8 cellular contexts compared by ENCODE assay signal in genomic region chr1:32538887-32539583, GRCh38. TPM values are rescaled to one million over a fixed set of nuclear protein-coding genes. Genes with fewer than 3 reads are reported as not detected.
DNase-seq lines count a peak whose midpoint lies in the region; ATAC-seq, FAIRE-seq and TF ChIP-seq lines count a peak whose summit lies in the region.

ZBTB8A (plus strand) TSS chr1:32539427; CDS start chr1:32592932, 53,505 bp downstream.

- H3K4me3 Mint-ChIP-seq in CD4-positive, alpha-beta T cell = peak within 1 kb of the TSS; percentile 86
- peak within 1 kb of the TSS; percentile 89 for H3K4me3 Mint-ChIP-seq in progenitor cell of endocrine pancreas (ENCODE audit: low read depth)

- no peak within 1 kb of the TSS for H3K27ac ChIP-seq in CD4-positive, alpha-beta T cell (ENCODE audit: low read depth, low read length)
- peak within 1 kb of the TSS; percentile 61 for H3K27ac ChIP-seq in PC-3 (ENCODE audit: low read length)
- H3K27ac ChIP-seq in right cardiac atrium (ENCODE audit: low read length) = peak within 1 kb of the TSS; percentile 72

- FAIRE-seq in GM19239 (lab: Jason Lieb, UNC) = no peak

- H3K79me2 ChIP-seq in PC-3 (ENCODE audit: low read length) = peaks cover 21% of the 10 kb centered on the region

- POLR2A ChIA-PET in CD4-positive, alpha-beta T cell (lab: Charles Lee) = no interaction called here
- POLR2A ChIA-PET in PC-3 (lab: Charles Lee; ENCODE audit: unreplicated experiment) = no interaction called here

- no peak for TF ChIP-seq CTCF in CD4-positive, alpha-beta T cell (IDR thresholded peaks at IDR 0.05)
- TF ChIP-seq CTCF in PC-3 (conservative IDR thresholded peaks at IDR 0.05; ENCODE audit: low read depth, low read length) (0 out of 2 replicates have a peak, but pooled peaks have one; percentile 21), progenitor cell of endocrine pancreas (IDR thresholded peaks at IDR 0.05; ENCODE audit: unreplicated experiment) (no peak)

- H3K4me3 ChIP-seq in PC-3 (ENCODE audit: low read length) = peak within 1 kb of the TSS; percentile 96
- H3K4me3 ChIP-seq in right cardiac atrium (ENCODE audit: low read length) = peak within 1 kb of the TSS; percentile 95

- no peak within 1 kb of the TSS for H3K27ac Mint-ChIP-seq in CD4-positive, alpha-beta T cell
- H3K27ac Mint-ChIP-seq in progenitor cell of endocrine pancreas = peak within 1 kb of the TSS; percentile 94

- no peaks in the 10 kb centered on the region for H4K20me1 ChIP-seq in PC-3 (ENCODE audit: low read length)

- H3K4me1 ChIP-seq in PC-3 (ENCODE audit: insufficient read depth, low read length) (peaks cover 14% of the 10 kb centered on the region), right cardiac atrium (ENCODE audit: control insufficient read depth, insufficient read depth, low read length) (no peaks in the 10 kb centered on the region)

- H3K27me3 Mint-ChIP-seq in CD4-positive, alpha-beta T cell = peaks cover 74% of the 10 kb centered on the region
- H3K27me3 Mint-ChIP-seq in progenitor cell of endocrine pancreas = peaks cover 7% of the 10 kb centered on the region

- H3K9ac ChIP-seq in PC-3 (ENCODE audit: low read length) = peak within 1 kb of the TSS; percentile 76

- H3K36me3 ChIP-seq in PC-3 (ENCODE audit: low read depth, low read length) = no peaks in the 10 kb centered on the region

- H3K4me1 Mint-ChIP-seq in CD4-positive, alpha-beta T cell (ENCODE audit: low read depth) = peaks cover 11% of the 10 kb centered on the region
- H3K4me1 Mint-ChIP-seq in progenitor cell of endocrine pancreas (ENCODE audit: low read depth) = peaks cover 9% of the 10 kb centered on the region

- H3F3A ChIP-seq in PC-3 (ENCODE audit: low read length, unreplicated experiment) = peaks cover 3% of the 10 kb centered on the region

- no peaks in the 10 kb centered on the region for H3K9me3 ChIP-seq in CD4-positive, alpha-beta T cell (ENCODE audit: control insufficient read depth, low read length)
- H3K9me3 ChIP-seq in PC-3 (ENCODE audit: low read length) = no peaks in the 10 kb centered on the region
- H3K9me3 ChIP-seq in right cardiac atrium (ENCODE audit: control insufficient read depth, low read length) = no peaks in the 10 kb centered on the region

- WGBS in right cardiac atrium = 1% methylated on average over 33 of the region's 33 CpGs

- H3K9me3 Mint-ChIP-seq in CD4-positive, alpha-beta T cell = no peaks in the 10 kb centered on the region
- H3K9me3 Mint-ChIP-seq in progenitor cell of endocrine pancreas (ENCODE audit: low read depth) = no peaks in the 10 kb centered on the region

- CTCF ChIA-PET in CD4-positive, alpha-beta T cell (lab: Charles Lee) = interaction anchor here (0.6 kb wide), 1 partner anchor 9 kb away, joined by 3 read pairs; no protein-coding TSS in a partner anchor
- CTCF ChIA-PET in PC-3 (lab: Charles Lee) = interaction anchor here (0.6 kb wide), 1 partner anchor 19 kb away, joined by 8 read pairs; no protein-coding TSS in a partner anchor

- H3K9me2 ChIP-seq in PC-3 (replicated peaks; ENCODE audit: low read length) = no peaks in the 10 kb centered on the region

- peaks cover 51% of the 10 kb centered on the region for H3K27me3 ChIP-seq in CD4-positive, alpha-beta T cell (ENCODE audit: control insufficient read depth, insufficient read depth, low read length)
- H3K27me3 ChIP-seq in PC-3 (ENCODE audit: low read length) (no peaks in the 10 kb centered on the region), right cardiac atrium (ENCODE audit: control insufficient read depth, insufficient read depth) (no peaks in the 10 kb centered on the region)

- H2AFZ ChIP-seq in PC-3 (ENCODE audit: low read length) = peak within 1 kb of the TSS; percentile 100

- no peaks in the 10 kb centered on the region for H3K36me3 Mint-ChIP-seq in CD4-positive, alpha-beta T cell (ENCODE audit: low read depth)
- peaks cover 4% of the 10 kb centered on the region for H3K36me3 Mint-ChIP-seq in progenitor cell of endocrine pancreas (ENCODE audit: insufficient read depth)

- ATAC-seq in CD4-positive, alpha-beta T cell (ENCODE audit: poor library complexity) = no peak
- peak; percentile 70 for ATAC-seq in PC-3
- peak; percentile 63 to 64 for ATAC-seq in right cardiac atrium

- H3K4me2 ChIP-seq in PC-3 (ENCODE audit: low read length) = peak within 1 kb of the TSS; percentile 99

- TSS peak; percentile 62 for BruUV-seq in PC-3 (replicated peaks; lab: Mats Ljungman, UMichigan)

- intact Hi-C loops in CD4-positive, alpha-beta T cell (cut with DNase I, micrococcal nuclease) = no loop called here
- intact Hi-C loops in PC-3 (cut with micrococcal nuclease) (no loop called here), right cardiac atrium (cut with DNase I) (no loop called here)

- DNase-seq in CD4-positive, alpha-beta T cell = no peak
- DNase-seq in HS-27A (ENCODE audit: low read depth) = peak; percentile 43
- peak; percentile 63 for DNase-seq in PC-3
- DNase-seq in astrocyte of the hippocampus (ENCODE audit: low read depth, low spot score) = peak; percentile 77
- DNase-seq in right cardiac atrium = peak in 2 of 3 donors; percentile 38 to 65
- DNase-seq in progenitor cell of endocrine pancreas (ENCODE audit: low spot score, unreplicated experiment) = peak; percentile 17
- DNase-seq in NK-92 treated with Interleukin-12 subunit alpha and Interleukin-12 subunit beta, amount 100 ng/mL, for 24 hours (lab: John Stamatoyannopoulos, UW) = no peak
- DNase-seq in GM19239 (ENCODE audit: insufficient read length, low spot score) = no peak

RNA-seq across cellular contexts. Expression of gene ZBTB8A, which starts in this region (rescaled TPM):
- not detected for total RNA-seq in CD4-positive, alpha-beta T cell
- 1.7 and 3.5 TPM in 2 replicates for total RNA-seq in PC-3 (2014; rRNA removed)
- 1 to 10 TPM; 3.2 to 5.1 (median 4.0) TPM for total RNA-seq in right cardiac atrium
- 1.8 TPM for polyA plus RNA-seq in right cardiac atrium
- total RNA-seq in progenitor cell of endocrine pancreas = 8.9 and 10.8 TPM in 2 replicates

Comparison
In these comparisons a context has a peak if more than half of its experiments do, and no peak if none do; other contexts are left out.
1. DNase-seq: peak in HS-27A (single experiment), PC-3 (single experiment), astrocyte of the hippocampus (single experiment), right cardiac atrium (2 of 3) and progenitor cell of endocrine pancreas (single experiment); none in CD4-positive, alpha-beta T cell (0 of 10), NK-92 treated with Interleukin-12 subunit alpha and Interleukin-12 subunit beta, amount 100 ng/mL, for 24 hours (single experiment) and GM19239 (single experiment).